In genomic region chr7:73872056-73872908, GRCh38 we compare ENCODE assay signal across 17 cellular contexts. TPM values are rescaled to one million over a fixed set of nuclear protein-coding genes. Genes with fewer than 3 reads are reported as not detected.
"Had no signal": no experiment of that assay in that cellular context is flagged by ENCODE, and none has a peak within 500 bp of the region (broad histone marks: within the 10 kb centered on the region; RNA-seq: fewer than 3 reads in every experiment).

No MANE protein-coding gene starts in this region.

- DNase-seq: activated CD4-positive, alpha-beta memory T cell treated with anti-CD3 and anti-CD28 coated beads, Interleukin-2, amount 10 ng/mL, durations not matched to agents 7 days and 5 days; activated CD4-positive, alpha-beta T cell treated with anti-CD3 and anti-CD28 coated beads for 4 hours; activated naive CD4-positive, alpha-beta T cell treated with anti-CD3 and anti-CD28 coated beads, Interleukin-2, amount 10 ng/mL, durations not matched to agents 7 days and 5 days; activated T-cell treated with anti-CD3 and anti-CD28 coated beads, Interleukin-2, amount 50 U/mL, for 24 hours; effector memory CD4-positive, alpha-beta T cell; foreskin melanocyte; naive B cell; T-helper 17 cell had no signal

- ATAC-seq: T-helper 17 cell had no signal

- H3K27ac ChIP-seq: neutrophil, suprapubic skin had no signal

- H3K27me3 ChIP-seq: neutrophil, right atrium auricular region, suprapubic skin had no signal

- H3K4me3 ChIP-seq: right atrium auricular region, suprapubic skin had no signal

- H3K9me3 ChIP-seq: neutrophil, right atrium auricular region, suprapubic skin had no signal

- FAIRE-seq: small intestine had no signal

- H3K36me3 ChIP-seq: neutrophil, right atrium auricular region, suprapubic skin had no signal

RNA-seq across cellular contexts. Expression of gene TMEM270, which starts 11.3 kb away (rescaled TPM):
- total RNA-seq: activated CD4-positive, alpha-beta memory T cell treated with anti-CD3 and anti-CD28 coated beads, Interleukin-2, amount 10 ng/mL, durations not matched to agents 7 days and 5 days; fibroblast of lung; left colon; lung microvascular endothelial cell; mononuclear cell; right atrium auricular region; suprapubic skin; T-helper 17 cell; ureter had no signal
- polyA plus RNA-seq: fibroblast of lung had no signal

RNA-seq across cellular contexts. Expression of gene METTL27, which starts 30.0 kb away (rescaled TPM):
- total RNA-seq: mononuclear cell had no signal

RNA-seq across cellular contexts. Expression of gene CLDN4, which starts 41.5 kb away (rescaled TPM):
- total RNA-seq: lung microvascular endothelial cell had no signal
